17 cellular contexts compared by ENCODE assay signal in the genomic region with DNA sequence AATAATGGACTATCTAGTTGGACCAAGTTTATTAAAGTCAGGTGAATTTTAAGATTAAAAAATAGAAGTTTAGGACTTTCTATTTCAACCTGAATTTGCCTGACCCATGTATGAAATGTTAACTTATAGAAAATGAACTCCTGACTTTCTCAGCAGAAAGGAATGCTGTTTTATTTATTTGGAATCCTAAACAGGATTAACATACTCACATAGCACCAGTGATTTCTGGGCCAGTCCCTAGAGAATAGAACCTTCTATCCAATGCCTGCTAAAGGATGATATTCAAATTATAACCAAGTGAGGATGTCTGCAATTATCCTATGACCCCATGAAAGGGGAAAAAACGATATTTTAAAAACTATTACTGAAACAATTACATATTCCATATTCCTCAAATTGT.
"Had no signal": no experiment of that assay in that cellular context is flagged by ENCODE, and none has a peak within 500 bp of the region (broad histone marks: within the 10 kb centered on the region; RNA-seq: fewer than 3 reads in every experiment).

No MANE protein-coding gene starts in this region.

- ATAC-seq: Panc1, Right ventricle myocardium inferior had no signal

- DNase-seq: KBM-7, NCI-H1092, NCI-H1436, NCI-H187, NCI-H2029, NCI-H2081 treated with DMSO at 0.1 percent for 48 hours, NCI-H2171, NCI-H226, NCI-H446, NCI-H510A, NCI-H524 treated with DMSO at 0.1 percent for 48 hours, SHP77 treated with DMSO at 0.1 percent for 48 hours, SJCRH30 had no signal

- H3K9me3 ChIP-seq: SJCRH30 had no signal

- H3K27ac ChIP-seq: HL-60, SJCRH30, SK-N-MC had no signal

- H3K27me3 ChIP-seq: SJCRH30 had no signal

- H3K36me3 ChIP-seq: SJCRH30 had no signal

- H3K4me3 ChIP-seq: SJCRH30, SK-N-MC had no signal

- H3K4me1 ChIP-seq: SJCRH30 had no signal
